ENCODE assay signal across 9 cellular contexts in genomic region chrX:6226053-6226645, GRCh38. TPM values are rescaled to one million over a fixed set of nuclear protein-coding genes. Genes with fewer than 3 reads are reported as not detected.
A peak's percentile ranks its signal among the peaks of the same experiment; 100 is the strongest.
DNase-seq lines count a peak whose midpoint lies in the region; ATAC-seq and TF ChIP-seq lines count a peak whose summit lies in the region.
"Had no signal": no experiment of that assay in that cellular context is flagged by ENCODE, and none has a peak within 500 bp of the region (broad histone marks: within the 10 kb centered on the region; RNA-seq: fewer than 3 reads in every experiment).

No MANE protein-coding gene starts in this region.

- H3K4me3 Mint-ChIP-seq in progenitor cell of endocrine pancreas (ENCODE audit: low read depth) (peak overlapping the region; percentile 82), T-cell (peak overlapping the region in 1 of 3 donors; percentile 70)
- H3K4me3 Mint-ChIP-seq: activated CD4-positive, alpha-beta T cell treated with anti-CD3 and anti-CD28 coated beads, Interleukin-2, amount 10 ng/mL, durations not matched to agents 24 days and 14 days had no signal

- POLR2A ChIA-PET in T-cell (lab: Charles Lee): no interaction called here

- H3K4me1 Mint-ChIP-seq in progenitor cell of endocrine pancreas (ENCODE audit: low read depth): peaks cover 23% of the 10 kb centered on the region
- H3K4me1 Mint-ChIP-seq in T-cell: peaks cover 2 to 6% (median 4%) of the 10 kb centered on the region in 3 donors
- H3K4me1 Mint-ChIP-seq: activated CD4-positive, alpha-beta T cell treated with anti-CD3 and anti-CD28 coated beads, Interleukin-2, amount 10 ng/mL, durations not matched to agents 24 days and 14 days had no signal

- H3K4me1 ChIP-seq in Peyer's patch: no peaks in the 10 kb centered on the region
- H3K4me1 ChIP-seq in heart right ventricle: peaks cover 0 to 9% (median 0%) of the 10 kb centered on the region in 9 donors
- H3K4me1 ChIP-seq in thyroid gland: no peaks in the 10 kb centered on the region

- H3K27me3 Mint-ChIP-seq in progenitor cell of endocrine pancreas: peaks cover 34% of the 10 kb centered on the region
- H3K27me3 Mint-ChIP-seq in T-cell: peaks cover 25 to 42% of the 10 kb centered on the region in 2 donors

- H3K9me3 ChIP-seq in Peyer's patch (no peaks in the 10 kb centered on the region), heart right ventricle (no peaks in the 10 kb centered on the region), thyroid gland (no peaks in the 10 kb centered on the region)

- ATAC-seq in heart right ventricle: peak in 5 of 8 donors; percentile 44 to 73 (median 58)
- ATAC-seq in GM18498 (IDR thresholded peaks at IDR 0.05; ENCODE audit: unreplicated experiment): no peak
- ATAC-seq in GM21825 (IDR thresholded peaks at IDR 0.05; ENCODE audit: unreplicated experiment): no peak
- no peak for ATAC-seq in T-cell (replicated peaks in 1 of 4)

- 0 to 1% methylated on average over 24 to 50 of the region's 50 CpGs for WGBS in heart right ventricle, 2 donors
- WGBS in thyroid gland, 2 donors: 0 to 1% methylated on average over 8 to 28 of the region's 50 CpGs

- no peak for TF ChIP-seq POLR2A in Peyer's patch (IDR thresholded peaks at IDR 0.05)
- TF ChIP-seq POLR2A in thyroid gland (IDR thresholded peaks at IDR 0.05): no peak

- H3K27ac ChIP-seq in Peyer's patch (peak overlapping the region in 2 of 4 donors; percentile 25 to 63), heart right ventricle (no peak overlapping the region), thyroid gland (no peak overlapping the region)

- TF ChIP-seq CTCF in Peyer's patch (IDR thresholded peaks at IDR 0.05) (no peak), heart right ventricle (IDR thresholded peaks at IDR 0.05) (no peak), progenitor cell of endocrine pancreas (IDR thresholded peaks at IDR 0.05; ENCODE audit: unreplicated experiment) (no peak), thyroid gland (IDR thresholded peaks at IDR 0.05) (no peak)

- H3K4me3 ChIP-seq in GM08714 (ENCODE audit: low read length) (peak overlapping the region; percentile 54; the same call in 1 of the 2 replicates), Peyer's patch (peak overlapping the region; percentile 21 to 49 (median 30)), heart right ventricle (peak overlapping the region in 9 of 10 donors; percentile 25 to 52 (median 47)), thyroid gland (replicated peaks in 1 of 3) (no peak overlapping the region)

- H3K36me3 Mint-ChIP-seq in progenitor cell of endocrine pancreas (ENCODE audit: insufficient read depth): no peaks in the 10 kb centered on the region
- H3K36me3 Mint-ChIP-seq in T-cell: no peaks in the 10 kb centered on the region

- intact Hi-C loops in heart right ventricle (cut with DNase I) (loop anchor here in 1 of 10 donors (10.0 kb wide), 1 partner anchor 409 kb away; no protein-coding TSS in a partner anchor), thyroid gland (cut with DNase I) (no loop called here)

- H3K27me3 ChIP-seq in Peyer's patch (no peaks in the 10 kb centered on the region), heart right ventricle (peaks cover 0 to 70% (median 10%) of the 10 kb centered on the region in 7 donors), thyroid gland (no peaks in the 10 kb centered on the region)

- no peaks in the 10 kb centered on the region for H3K9me3 Mint-ChIP-seq in progenitor cell of endocrine pancreas (ENCODE audit: low read depth)
- H3K9me3 Mint-ChIP-seq in T-cell: peaks cover 0 to 4% (median 4%) of the 10 kb centered on the region in 3 donors
- H3K9me3 Mint-ChIP-seq: activated CD4-positive, alpha-beta T cell treated with anti-CD3 and anti-CD28 coated beads, Interleukin-2, amount 10 ng/mL, durations not matched to agents 24 days and 14 days had no signal

- no peak for DNase-seq in Peyer's patch
- no peak for DNase-seq in heart right ventricle
- DNase-seq in progenitor cell of endocrine pancreas (ENCODE audit: low spot score, unreplicated experiment): peak; percentile 33
- DNase-seq in thyroid gland: no peak
- DNase-seq in T-cell: no peak
- DNase-seq: activated CD4-positive, alpha-beta T cell treated with anti-CD3 and anti-CD28 coated beads, Interleukin-2, amount 10 ng/mL, durations not matched to agents 24 days and 14 days had no signal

- no peaks in the 10 kb centered on the region for H3K36me3 ChIP-seq in Peyer's patch
- no peaks in the 10 kb centered on the region for H3K36me3 ChIP-seq in heart right ventricle
- H3K36me3 ChIP-seq in thyroid gland: no peaks in the 10 kb centered on the region

- CTCF ChIA-PET in T-cell (lab: Charles Lee): no interaction called here

- H3K27ac Mint-ChIP-seq in progenitor cell of endocrine pancreas (peak overlapping the region; percentile 95), T-cell (no peak overlapping the region)
- H3K27ac Mint-ChIP-seq: activated CD4-positive, alpha-beta T cell treated with anti-CD3 and anti-CD28 coated beads, Interleukin-2, amount 10 ng/mL, durations not matched to agents 24 days and 14 days had no signal

RNA-seq across cellular contexts. Expression of gene NLGN4X, which starts 2.5 kb away (rescaled TPM):
- total RNA-seq in Peyer's patch (1 to 10 TPM; 1.1 to 5.0 (median 2.4) TPM), heart right ventricle (1 to 10 TPM in 9 of 10 donors, under 1 TPM in 1; 0.55 to 4.1 (median 1.7) TPM), progenitor cell of endocrine pancreas (43.4 and 45.0 TPM in 2 replicates), thyroid gland (1 to 10 TPM in 1 of 4 donors, under 1 TPM in 3; 0.45 to 3.2 (median 0.86) TPM), T-cell (under 1 TPM in 3 of 5 donors, not detected in 2; 0.12 to 0.25 (median 0.13) TPM)
- polyA plus RNA-seq in heart right ventricle: 1 to 10 TPM in 1 of 2 donors, under 1 TPM in 1; 0.37 to 1.3 TPM
- total RNA-seq: activated CD4-positive, alpha-beta T cell treated with anti-CD3 and anti-CD28 coated beads, Interleukin-2, amount 10 ng/mL, durations not matched to agents 24 days and 14 days had no signal

Comparison
In these comparisons a context has a peak if more than half of its experiments do, and no peak if none do; other contexts are left out.
1. H3K4me3 ChIP-seq: peak in GM08714 (single experiment), Peyer's patch (4 of 4) and heart right ventricle (9 of 10); none in thyroid gland (0 of 3).
2. ATAC-seq: peak in heart right ventricle (5 of 8); none in GM18498 (single experiment), GM21825 (single experiment) and T-cell (0 of 4).